8 cellular contexts compared by ENCODE assay signal in the genomic region with DNA sequence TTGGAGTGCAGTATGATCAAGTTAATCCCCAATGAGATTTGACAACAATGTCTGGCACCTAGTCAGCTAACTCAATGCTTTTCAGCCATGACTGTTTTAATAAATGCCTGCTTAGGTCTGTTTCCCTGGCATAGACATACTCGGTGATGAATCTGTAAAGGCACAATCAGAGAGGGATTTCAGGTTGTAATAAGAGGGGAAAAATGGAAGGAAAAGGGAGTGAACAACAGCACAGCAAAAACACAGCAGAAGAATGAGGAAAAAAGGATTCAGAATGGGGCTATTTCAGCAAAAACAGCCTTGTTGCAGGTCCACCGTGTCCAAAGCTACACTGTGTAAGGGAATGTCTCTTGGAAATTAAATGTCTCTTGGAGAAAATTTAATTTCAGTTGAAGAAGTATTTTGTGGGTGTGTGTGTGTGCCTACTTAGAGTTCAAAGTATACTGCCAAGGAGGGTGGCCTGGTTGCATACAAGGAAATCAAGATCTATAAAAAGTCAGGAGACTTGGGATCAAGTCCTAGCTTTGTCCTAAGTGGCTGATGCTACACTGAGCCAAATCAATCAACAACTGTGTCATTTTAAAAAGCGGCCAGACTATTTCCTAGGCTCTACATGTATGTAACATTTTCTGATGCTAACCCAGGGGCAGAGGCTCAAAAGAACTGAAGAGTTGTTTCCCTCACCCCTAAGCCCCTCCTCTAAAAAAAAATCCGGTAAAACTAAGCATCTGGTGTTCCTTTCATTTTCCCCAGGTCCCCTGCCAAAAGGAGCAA. TPM values are rescaled to one million over a fixed set of nuclear protein-coding genes. Genes with fewer than 3 reads are reported as not detected.
DNase-seq lines count a peak whose midpoint lies in the region; ATAC-seq, FAIRE-seq and TF ChIP-seq lines count a peak whose summit lies in the region.

No MANE protein-coding gene starts in this region.

- peak overlapping the region; percentile 69 for H2AFZ ChIP-seq in keratinocyte (ENCODE audit: control insufficient read depth, low read length)

- H3K4me3 ChIP-seq in keratinocyte (ENCODE audit: control insufficient read depth in 2 of 3, extremely low read depth in 1 of 3, insufficient read depth in 2 of 3, low read depth in 1 of 3, low read length in 3 of 3) (peak overlapping the region in 2 of 3 experiments; percentile 72 to 80), stomach smooth muscle (ENCODE audit: low read length in 2 of 2) (peak overlapping the region; percentile 29 to 84)

- intact Hi-C loops in activated T-helper 1 cell treated with anti-CD3 and anti-CD28 coated beads, Interleukin-12 subunit alpha, Interleukin-12 subunit beta, Interleukin-2, Interleukin-4 antibody, amounts not matched to agents 30 ng/mL and 10 ng/mL and 1 ng/mL, durations not matched to agents 14 hours and 24 hours and 36 hours (cut with micrococcal nuclease), result loop anchor here (1.0 to 10.0 kb wide), 3 partner anchors 32 to 1946 kb away; partner anchors contain the start of genes HDDC3 and UNC45A

- H3K9me3 ChIP-seq in keratinocyte (ENCODE audit: control insufficient read depth, low read depth, low read length) (no peaks in the 10 kb centered on the region), stomach smooth muscle (ENCODE audit: control insufficient read depth in 2 of 2, low read length in 2 of 2) (no peaks in the 10 kb centered on the region)

- DNase-seq in DMS53 (lab: John Stamatoyannopoulos, UW) (peak; percentile 44), DMS53 treated with DMSO at 0.1 percent for 48 hours (lab: John Stamatoyannopoulos, UW; ENCODE audit: unreplicated experiment) (no peak), keratinocyte (ENCODE audit: low read depth, low spot score) (no peak), SIG-M5 (lab: John Stamatoyannopoulos, UW) (no peak), kidney glomerular epithelial cell (lab: John Stamatoyannopoulos, UW) (no peak)
- DNase-seq in activated T-helper 1 cell treated with anti-CD3 and anti-CD28 coated beads, Interleukin-12 subunit alpha, Interleukin-12 subunit beta, Interleukin-2, Interleukin-4 antibody, amounts not matched to agents 30 ng/mL and 10 ng/mL and 1 ng/mL, durations not matched to agents 14 hours and 24 hours and 36 hours (ENCODE audit: low spot score), result no peak

- ATAC-seq in HG03521 (IDR thresholded peaks at IDR 0.05; ENCODE audit: unreplicated experiment), result no peak

- H3K9me1 ChIP-seq in keratinocyte (ENCODE audit: control insufficient read depth, extremely low read depth, insufficient read depth, low read length), result no peaks in the 10 kb centered on the region

- peaks cover 36% of the 10 kb centered on the region for H3K79me2 ChIP-seq in keratinocyte (ENCODE audit: control insufficient read depth, insufficient read depth, low read length)

- H3K27me3 ChIP-seq in keratinocyte (ENCODE audit: control insufficient read depth, extremely low read depth, insufficient read depth, low read length) (no peaks in the 10 kb centered on the region), stomach smooth muscle (ENCODE audit: control insufficient read depth in 1 of 2, insufficient read depth in 2 of 2, low read length in 2 of 2) (no peaks in the 10 kb centered on the region)

- H3K4me1 ChIP-seq in keratinocyte (ENCODE audit: control insufficient read depth, extremely low read depth, insufficient read depth, low read length) (peaks cover 16% of the 10 kb centered on the region), stomach smooth muscle (ENCODE audit: control insufficient read depth, insufficient read depth, low read length) (peaks cover 10% of the 10 kb centered on the region)

- no peaks in the 10 kb centered on the region for H3K36me3 ChIP-seq in keratinocyte (ENCODE audit: control insufficient read depth in 2 of 2, extremely low read depth in 1 of 2, insufficient read depth in 2 of 2, low read length in 2 of 2)
- H3K36me3 ChIP-seq in stomach smooth muscle (ENCODE audit: control insufficient read depth in 2 of 2, insufficient read depth in 2 of 2, low read length in 2 of 2), result no peaks in the 10 kb centered on the region

- peak overlapping the region; percentile 96 for H3K27ac ChIP-seq in keratinocyte (ENCODE audit: control insufficient read depth, insufficient read depth, low read length)
- H3K27ac ChIP-seq in stomach smooth muscle (ENCODE audit: low read length), result peak overlapping the region; percentile 94

- peak overlapping the region; percentile 97 for H3K27ac Mint-ChIP-seq in activated T-helper 1 cell treated with anti-CD3 and anti-CD28 coated beads, Interleukin-12 subunit alpha, Interleukin-12 subunit beta, Interleukin-2, Interleukin-4 antibody, amounts not matched to agents 30 ng/mL and 10 ng/mL and 1 ng/mL, durations not matched to agents 14 hours and 24 hours and 36 hours

- H3K4me3 Mint-ChIP-seq in activated T-helper 1 cell treated with anti-CD3 and anti-CD28 coated beads, Interleukin-12 subunit alpha, Interleukin-12 subunit beta, Interleukin-2, Interleukin-4 antibody, amounts not matched to agents 30 ng/mL and 10 ng/mL and 1 ng/mL, durations not matched to agents 14 hours and 24 hours and 36 hours, result peak overlapping the region; percentile 87

- H3K4me2 ChIP-seq in keratinocyte (ENCODE audit: control insufficient read depth, extremely low read depth, insufficient read depth, low read depth, low read length), result peak overlapping the region; percentile 91

- H3K27me3 Mint-ChIP-seq in activated T-helper 1 cell treated with anti-CD3 and anti-CD28 coated beads, Interleukin-12 subunit alpha, Interleukin-12 subunit beta, Interleukin-2, Interleukin-4 antibody, amounts not matched to agents 30 ng/mL and 10 ng/mL and 1 ng/mL, durations not matched to agents 14 hours and 24 hours and 36 hours (ENCODE audit: insufficient read depth), result no peaks in the 10 kb centered on the region

- TF ChIP-seq CTCF in keratinocyte (optimal IDR thresholded peaks at IDR 0.05 in 1 of 3, IDR thresholded peaks at IDR 0.05 in 1 of 3, conservative IDR thresholded peaks at IDR 0.05 in 1 of 3; ENCODE audit: extremely low read depth in 1 of 3, insufficient read depth in 2 of 3, low read length in 3 of 3), result no peak

- peaks cover 50% of the 10 kb centered on the region for H3K4me1 Mint-ChIP-seq in activated T-helper 1 cell treated with anti-CD3 and anti-CD28 coated beads, Interleukin-12 subunit alpha, Interleukin-12 subunit beta, Interleukin-2, Interleukin-4 antibody, amounts not matched to agents 30 ng/mL and 10 ng/mL and 1 ng/mL, durations not matched to agents 14 hours and 24 hours and 36 hours (ENCODE audit: low read depth)

- H3K9ac ChIP-seq in keratinocyte (ENCODE audit: control insufficient read depth, extremely low read depth, insufficient read depth, low read length) (peak overlapping the region; percentile 83), stomach smooth muscle (ENCODE audit: low read length in 2 of 2) (peak overlapping the region; percentile 3 to 76)

- H3K9me3 Mint-ChIP-seq in activated T-helper 1 cell treated with anti-CD3 and anti-CD28 coated beads, Interleukin-12 subunit alpha, Interleukin-12 subunit beta, Interleukin-2, Interleukin-4 antibody, amounts not matched to agents 30 ng/mL and 10 ng/mL and 1 ng/mL, durations not matched to agents 14 hours and 24 hours and 36 hours, result no peaks in the 10 kb centered on the region

- dilution Hi-C loops in keratinocyte (cut with MboI; ENCODE audit: extremely low pct_ligation_motif_present, low sequenced_read_pairs), result no loop called here

- H3K36me3 Mint-ChIP-seq in activated T-helper 1 cell treated with anti-CD3 and anti-CD28 coated beads, Interleukin-12 subunit alpha, Interleukin-12 subunit beta, Interleukin-2, Interleukin-4 antibody, amounts not matched to agents 30 ng/mL and 10 ng/mL and 1 ng/mL, durations not matched to agents 14 hours and 24 hours and 36 hours (ENCODE audit: low read depth), result peaks cover 23% of the 10 kb centered on the region

- FAIRE-seq in keratinocyte (lab: Jason Lieb, UNC), result no peak

- no peaks in the 10 kb centered on the region for H4K20me1 ChIP-seq in keratinocyte (ENCODE audit: control insufficient read depth, extremely low read depth, insufficient read depth, low read length)

RNA-seq across cellular contexts. Expression of gene CHD2, which starts 19.1 kb away (rescaled TPM):
- 102 and 104 TPM in 2 replicates for total RNA-seq in activated T-helper 1 cell treated with anti-CD3 and anti-CD28 coated beads, Interleukin-12 subunit alpha, Interleukin-12 subunit beta, Interleukin-2, Interleukin-4 antibody, amounts not matched to agents 30 ng/mL and 10 ng/mL and 1 ng/mL, durations not matched to agents 14 hours and 24 hours and 36 hours
- 35.3 to 62.0 TPM (median 50.8 TPM) in 3 replicates for polyA plus RNA-seq in keratinocyte
- polyA plus RNA-seq in keratinocyte (2011; ENCODE audit: low read depth), result 361 TPM
- polyA plus RNA-seq in keratinocyte (2011; cell fraction: cytosol; rRNA removed), result 35.2 and 40.9 TPM in 2 replicates
- polyA plus RNA-seq in keratinocyte (2011; cell fraction: nucleus; rRNA removed), result 193 and 213 TPM in 2 replicates
- 30.4 and 63.0 TPM in 2 replicates for polyA plus RNA-seq in keratinocyte (2012; ENCODE audit: low replicate concordance)
- polyA minus RNA-seq in keratinocyte, result 64.5 to 125 TPM (median 70.1 TPM) in 3 replicates
- 31.3 TPM for polyA minus RNA-seq in keratinocyte (2011; cell fraction: cytosol; rRNA and poly(A)+ RNA removed)
- 143 and 290 TPM in 2 replicates for polyA minus RNA-seq in keratinocyte (2011; cell fraction: nucleus; rRNA and poly(A)+ RNA removed)
